Comparison of ENCODE assay signal across 21 cellular contexts in the genomic region with DNA sequence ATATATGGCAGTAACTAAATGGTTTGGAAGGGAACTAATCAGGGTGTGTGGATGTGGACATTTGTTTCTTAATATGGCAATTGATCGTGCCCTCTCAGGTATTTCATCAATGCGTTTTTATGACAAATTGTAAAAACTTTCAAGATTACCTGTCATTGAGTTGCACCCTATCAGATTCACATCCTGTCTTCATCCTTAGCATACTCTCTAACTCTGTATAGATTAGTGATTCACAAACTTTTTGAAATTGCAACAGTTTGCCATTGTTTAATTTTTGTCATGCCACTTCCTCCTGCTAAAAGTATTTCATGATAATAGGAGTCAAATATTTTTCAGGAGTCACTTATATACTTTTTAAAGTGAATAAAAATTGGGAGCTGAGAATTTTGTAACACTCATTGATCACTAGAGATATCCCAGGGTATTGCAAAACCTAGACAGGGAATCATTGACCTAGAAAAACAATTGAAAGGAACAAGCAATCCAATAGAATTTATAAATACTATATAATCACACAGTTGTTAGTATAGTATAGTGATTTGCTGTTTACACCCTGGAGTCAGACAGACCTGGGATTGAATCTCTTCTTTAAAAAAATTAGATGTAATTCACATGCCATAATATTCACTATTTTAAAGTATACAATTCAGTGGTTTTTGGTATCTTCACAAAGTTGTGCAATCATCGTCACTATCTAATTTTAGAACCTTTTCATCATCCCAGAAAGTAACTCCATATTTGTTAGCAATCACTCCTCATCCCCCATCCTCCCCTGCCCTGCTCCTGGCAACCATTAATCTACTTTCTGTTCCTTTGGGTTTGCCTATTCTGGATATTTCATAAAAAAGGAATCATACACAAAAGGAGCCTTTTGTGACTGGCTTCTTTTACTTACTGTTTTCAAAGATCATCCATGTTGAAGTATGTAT. TPM values are rescaled to one million over a fixed set of nuclear protein-coding genes. Genes with fewer than 3 reads are reported as not detected.
"Had no signal": no experiment of that assay in that cellular context is flagged by ENCODE, and none has a peak within 500 bp of the region (broad histone marks: within the 10 kb centered on the region; RNA-seq: fewer than 3 reads in every experiment).

No MANE protein-coding gene starts in this region.

- H3K36me3 ChIP-seq: sigmoid colon had no signal

- ATAC-seq: esophagus mucosa, foreskin keratinocyte had no signal

- H3K27me3 ChIP-seq: foreskin keratinocyte, sigmoid colon had no signal

- H3K4me1 ChIP-seq: foreskin keratinocyte had no signal

- H3K27ac ChIP-seq: foreskin keratinocyte, sigmoid colon had no signal

- DNase-seq: activated B cell treated with CpG ODN at 0.5 μM for 24 hours; activated CD4-positive, alpha-beta memory T cell treated with anti-CD3 and anti-CD28 coated beads for 36 hours; activated CD4-positive, alpha-beta T cell treated with anti-CD3 and anti-CD28 coated beads for 4 hours; activated gamma-delta T cell treated with Interleukin-2 at 50 U/mL for 16 hours; activated naive CD8-positive, alpha-beta T cell treated with anti-CD3 and anti-CD28 coated beads, Interleukin-2, amount 10 ng/mL, durations not matched to agents 7 days and 5 days; activated T-cell treated with anti-CD3 and anti-CD28 coated beads for 4 hours; cortex of kidney; foreskin keratinocyte; hippocampal formation; islet precursor cell; nephron progenitor cell; nucleus accumbens; sigmoid colon; stimulated activated CD4-positive, alpha-beta T cell treated with anti-CD3 and anti-CD28 coated beads, Interleukin-1b, Interleukin-23, amount 100 ng/mL, for 48 hours; stimulated activated CD8-positive, alpha-beta memory T cell treated with anti-CD3 and anti-CD28 coated beads, Interleukin-4, amount 100 ng/mL, for 48 hours; stimulated activated naive CD4-positive, alpha-beta T cell had no signal

- H3K4me3 ChIP-seq: sigmoid colon had no signal

- H3K9me3 ChIP-seq: sigmoid colon had no signal

RNA-seq across cellular contexts. Expression of gene NCBP2L, which starts 57.0 kb away (rescaled TPM):
- total RNA-seq: activated B cell treated with CpG ODN at 0.5 μM for 24 hours; activated CD4-positive, alpha-beta memory T cell treated with anti-CD3 and anti-CD28 coated beads for 36 hours; activated naive CD8-positive, alpha-beta T cell treated with anti-CD3 and anti-CD28 coated beads, Interleukin-2, amount 10 ng/mL, durations not matched to agents 7 days and 5 days; activated T-helper 1 cell treated with anti-CD3 and anti-CD28 coated beads, Interleukin-12 subunit alpha, Interleukin-12 subunit beta, Interleukin-2, Interleukin-4 antibody, amounts not matched to agents 30 ng/mL and 10 ng/mL and 1 ng/mL, durations not matched to agents 14 hours and 24 hours and 36 hours; esophagus mucosa; foreskin keratinocyte; lung microvascular endothelial cell; myocyte; sigmoid colon; urinary bladder had no signal
- polyA plus RNA-seq: foreskin keratinocyte, sigmoid colon, urinary bladder had no signal
